Comparison of ENCODE assay signal across 2 cellular contexts in genomic region chr10:63415635-63416244, GRCh38.
TF ChIP-seq lines count a peak whose summit lies in the region.

No MANE protein-coding gene starts in this region.

TF ChIP-seq in SK-N-SH, 30 proteins besides CTCF, POLR2A, EP300 and RAD21:
- TF ChIP-seq TCF12 (IDR thresholded peaks at IDR 0.05): peak; percentile 18; the same call in 1 of the 2 replicates
- no peak for TF ChIP-seq RCOR1 (IDR thresholded peaks at IDR 0.05; ENCODE audit: low read length)

TF ChIP-seq in GM23338, 12 proteins besides CTCF, POLR2A, EP300 and RAD21:
- TF ChIP-seq JUNB (IDR thresholded peaks at IDR 0.05; ENCODE audit: unreplicated experiment) (no peak), ZNF331 (CRISPR knock-in tag; IDR thresholded peaks at IDR 0.05; ENCODE audit: low read depth) (no peak), EZH2 (IDR thresholded peaks at IDR 0.05; ENCODE audit: low read depth, unreplicated experiment) (no peak), POLR2AphosphoS5 (IDR thresholded peaks at IDR 0.05; ENCODE audit: low read depth) (no peak), REST (IDR thresholded peaks at IDR 0.05; ENCODE audit: unreplicated experiment) (no peak), CREB1 (CRISPR knock-in tag; IDR thresholded peaks at IDR 0.05; ENCODE audit: low read depth) (no peak)
